In genomic region chrX:37652589-37653271, GRCh38 we compare ENCODE assay signal across 1 cellular context.
TF ChIP-seq lines count a peak whose summit lies in the region.

No MANE protein-coding gene starts in this region.

TF ChIP-seq in K562, 482 proteins besides CTCF, POLR2A, EP300 and RAD21 (continued from another document and continues in another):
- TF ChIP-seq HDAC3 (IDR thresholded peaks at IDR 0.05; ENCODE audit: borderline replicate concordance, partially characterized antibody) (peak; percentile 68), MCM7 (IDR thresholded peaks at IDR 0.05) (no peak), GABPB2 (CRISPR knock-in tag; conservative IDR thresholded peaks at IDR 0.05) (no peak), ZFP36 (IDR thresholded peaks at IDR 0.05; ENCODE audit: low read depth, low read length, partially characterized antibody) (no peak), FOXO4 (CRISPR knock-in tag; IDR thresholded peaks at IDR 0.05) (no peak), FOXP4 (CRISPR knock-in tag; IDR thresholded peaks at IDR 0.05; ENCODE audit: borderline replicate concordance) (no peak), YBX1 (IDR thresholded peaks at IDR 0.05) (no peak), NFE2 (IDR thresholded peaks at IDR 0.05; ENCODE audit: low read depth) (no peak), POLR2G (IDR thresholded peaks at IDR 0.05; ENCODE audit: low read depth, low read length) (no peak), ARID2 (IDR thresholded peaks at IDR 0.05) (no peak), SP1 (CRISPR knock-in tag; IDR thresholded peaks at IDR 0.05) (no peak), HOMEZ (CRISPR knock-in tag; IDR thresholded peaks at IDR 0.05) (no peak), ZNF586 (CRISPR knock-in tag; conservative IDR thresholded peaks at IDR 0.05) (no peak), WHSC1 (IDR thresholded peaks at IDR 0.05; ENCODE audit: low read length) (no peak), ZBTB17 (CRISPR knock-in tag; IDR thresholded peaks at IDR 0.05) (no peak), MBD2 (IDR thresholded peaks at IDR 0.05; ENCODE audit: borderline replicate concordance, low read depth) (peak; percentile 42; the same call in 1 of the 2 replicates), HNRNPLL (IDR thresholded peaks at IDR 0.05; ENCODE audit: low read depth, low read length, poor library complexity, severe bottlenecking) (no peak), SIRT6 (IDR thresholded peaks at IDR 0.05; ENCODE audit: low read depth, low read length) (no peak), PML (IDR thresholded peaks at IDR 0.05; ENCODE audit: low read length) (peak; percentile 91), ZNF324 (CRISPR knock-in tag; IDR thresholded peaks at IDR 0.05) (no peak), ZNF274 (IDR thresholded peaks at IDR 0.05; ENCODE audit: borderline replicate concordance, low read depth, low read length) (no peak), ZNF695 (CRISPR knock-in tag; IDR thresholded peaks at IDR 0.05) (no peak), NR1H2 (CRISPR knock-in tag; IDR thresholded peaks at IDR 0.05) (no peak), HBP1 (CRISPR knock-in tag; IDR thresholded peaks at IDR 0.05) (no peak), ZNF644 (tag; IDR thresholded peaks at IDR 0.05; ENCODE audit: low read depth) (no peak), TAF15 (IDR thresholded peaks at IDR 0.05; ENCODE audit: low read depth, low read length) (no peak), GABPA (tag; conservative IDR thresholded peaks at IDR 0.05; ENCODE audit: low read depth) (no peak), BRF2 (IDR thresholded peaks at IDR 0.05; ENCODE audit: borderline replicate concordance, insufficient read depth, insufficient read length) (no peak), ETS1 (conservative IDR thresholded peaks at IDR 0.05; ENCODE audit: control insufficient read depth, low read depth, low read length) (no peak), ZNF133 (CRISPR knock-in tag; IDR thresholded peaks at IDR 0.05) (no peak), ZC3H8 (IDR thresholded peaks at IDR 0.05) (no peak), FUS (optimal IDR thresholded peaks at IDR 0.05; ENCODE audit: low read depth, low read length) (no peak), ZNF41 (CRISPR knock-in tag; conservative IDR thresholded peaks at IDR 0.05) (no peak), ZNF3 (CRISPR knock-in tag; IDR thresholded peaks at IDR 0.05) (no peak), NUFIP1 (IDR thresholded peaks at IDR 0.05; ENCODE audit: partially characterized antibody) (no peak), NR4A1 (CRISPR knock-in tag; IDR thresholded peaks at IDR 0.05) (no peak), NR4A1 (tag; IDR thresholded peaks at IDR 0.05) (no peak), SRSF7 (optimal IDR thresholded peaks at IDR 0.05; ENCODE audit: low read depth, low read length) (no peak), VEZF1 (CRISPR knock-in tag; IDR thresholded peaks at IDR 0.05) (no peak), SNAPC5 (CRISPR knock-in tag; IDR thresholded peaks at IDR 0.05) (no peak), ZNF639 (CRISPR knock-in tag; conservative IDR thresholded peaks at IDR 0.05 in 1 of 2, IDR thresholded peaks at IDR 0.05 in 1 of 2) (peak in 1 of 2 experiments; percentile 35; a peak in 1 of 4 replicates), CREB3L1 (IDR thresholded peaks at IDR 0.05; ENCODE audit: borderline replicate concordance, low read depth) (no peak), ZNF253 (CRISPR knock-in tag; conservative IDR thresholded peaks at IDR 0.05) (no peak), IRF2 (CRISPR knock-in tag; IDR thresholded peaks at IDR 0.05) (no peak), E2F1 (CRISPR knock-in tag; IDR thresholded peaks at IDR 0.05) (no peak), TEAD1 (CRISPR knock-in tag; IDR thresholded peaks at IDR 0.05) (no peak), ZSCAN32 (CRISPR knock-in tag; IDR thresholded peaks at IDR 0.05) (no peak), TCF3 (CRISPR knock-in tag; IDR thresholded peaks at IDR 0.05) (peak; percentile 90), ETV6 (IDR thresholded peaks at IDR 0.05; ENCODE audit: borderline replicate concordance in 1 of 2, low read depth in 2 of 2, low read length in 1 of 2) (no peak), ETV6 (CRISPR knock-in tag; IDR thresholded peaks at IDR 0.05; ENCODE audit: borderline replicate concordance) (no peak), RCOR1 (IDR thresholded peaks at IDR 0.05; ENCODE audit: borderline replicate concordance in 1 of 2, low read depth in 2 of 2, low read length in 2 of 2) (no peak), RBM22 (IDR thresholded peaks at IDR 0.05; ENCODE audit: low read depth, low read length, poor library complexity, severe bottlenecking) (no peak), THRAP3 (IDR thresholded peaks at IDR 0.05; ENCODE audit: borderline replicate concordance) (no peak), SMAD3 (CRISPR knock-in tag; conservative IDR thresholded peaks at IDR 0.05) (no peak), STAT5B (CRISPR knock-in tag; IDR thresholded peaks at IDR 0.05) (no peak), TAF1 (IDR thresholded peaks at IDR 0.05; ENCODE audit: control insufficient read depth, extremely low read depth, insufficient read depth, low read length, severe bottlenecking) (no peak), ZEB2 (IDR thresholded peaks at IDR 0.05) (no peak), DIDO1 (tag; IDR thresholded peaks at IDR 0.05; ENCODE audit: low read depth) (no peak), POLR3A (IDR thresholded peaks at IDR 0.05; ENCODE audit: borderline replicate concordance, extremely low read depth, insufficient read depth, insufficient read length) (no peak), RBM15 (IDR thresholded peaks at IDR 0.05; ENCODE audit: insufficient read depth, low read length) (no peak), FOSL1 (tag; conservative IDR thresholded peaks at IDR 0.05) (0 out of 2 replicates have a peak, but pooled peaks have one; percentile 32), LARP7 (IDR thresholded peaks at IDR 0.05) (no peak)
